ENCODE assay signal across 2 cellular contexts in genomic region chrX:47078129-47079043, GRCh38.
TF ChIP-seq lines count a peak whose summit lies in the region.

RGN (plus strand) TSS chrX:47078443; CDS start chrX:47081145, 2,702 bp downstream.

TF ChIP-seq in SK-N-SH, 30 proteins besides CTCF, POLR2A, EP300 and RAD21 (continued from another document):
- no peak for TF ChIP-seq ZBTB33 (IDR thresholded peaks at IDR 0.05; ENCODE audit: borderline replicate concordance, low read depth)
- no peak for TF ChIP-seq EZH2phosphoT487 (IDR thresholded peaks at IDR 0.05; ENCODE audit: borderline replicate concordance, low read depth)
- no peak for TF ChIP-seq MXI1 (IDR thresholded peaks at IDR 0.05; ENCODE audit: low read depth, low read length)
- TF ChIP-seq CHD2 (IDR thresholded peaks at IDR 0.05; ENCODE audit: low read length, partially characterized antibody), result no peak
- TF ChIP-seq USF2 (IDR thresholded peaks at IDR 0.05; ENCODE audit: borderline replicate concordance, low read depth, low read length), result no peak

TF ChIP-seq in SK-N-SH treated with all-trans-retinoic acid at 6 μM for 48 hours, 23 proteins besides CTCF, POLR2A, EP300 and RAD21 (continued from another document):
- no peak for TF ChIP-seq SNAI2 (CRISPR knock-in tag; IDR thresholded peaks at IDR 0.05)
- no peak for TF ChIP-seq POU6F1 (CRISPR knock-in tag; IDR thresholded peaks at IDR 0.05; ENCODE audit: borderline replicate concordance, low read depth)
- no peak for TF ChIP-seq ZFP30 (CRISPR knock-in tag; IDR thresholded peaks at IDR 0.05)
- no peak for TF ChIP-seq ZNF8 (CRISPR knock-in tag; IDR thresholded peaks at IDR 0.05)
- no peak for TF ChIP-seq CSRNP3 (CRISPR knock-in tag; IDR thresholded peaks at IDR 0.05)
- TF ChIP-seq ZNF565 (CRISPR knock-in tag; conservative IDR thresholded peaks at IDR 0.05; ENCODE audit: low read depth), result no peak
- TF ChIP-seq OSR1 (CRISPR knock-in tag; IDR thresholded peaks at IDR 0.05), result no peak
